Comparison of ENCODE assay signal across 1 cellular context in the genomic region with DNA sequence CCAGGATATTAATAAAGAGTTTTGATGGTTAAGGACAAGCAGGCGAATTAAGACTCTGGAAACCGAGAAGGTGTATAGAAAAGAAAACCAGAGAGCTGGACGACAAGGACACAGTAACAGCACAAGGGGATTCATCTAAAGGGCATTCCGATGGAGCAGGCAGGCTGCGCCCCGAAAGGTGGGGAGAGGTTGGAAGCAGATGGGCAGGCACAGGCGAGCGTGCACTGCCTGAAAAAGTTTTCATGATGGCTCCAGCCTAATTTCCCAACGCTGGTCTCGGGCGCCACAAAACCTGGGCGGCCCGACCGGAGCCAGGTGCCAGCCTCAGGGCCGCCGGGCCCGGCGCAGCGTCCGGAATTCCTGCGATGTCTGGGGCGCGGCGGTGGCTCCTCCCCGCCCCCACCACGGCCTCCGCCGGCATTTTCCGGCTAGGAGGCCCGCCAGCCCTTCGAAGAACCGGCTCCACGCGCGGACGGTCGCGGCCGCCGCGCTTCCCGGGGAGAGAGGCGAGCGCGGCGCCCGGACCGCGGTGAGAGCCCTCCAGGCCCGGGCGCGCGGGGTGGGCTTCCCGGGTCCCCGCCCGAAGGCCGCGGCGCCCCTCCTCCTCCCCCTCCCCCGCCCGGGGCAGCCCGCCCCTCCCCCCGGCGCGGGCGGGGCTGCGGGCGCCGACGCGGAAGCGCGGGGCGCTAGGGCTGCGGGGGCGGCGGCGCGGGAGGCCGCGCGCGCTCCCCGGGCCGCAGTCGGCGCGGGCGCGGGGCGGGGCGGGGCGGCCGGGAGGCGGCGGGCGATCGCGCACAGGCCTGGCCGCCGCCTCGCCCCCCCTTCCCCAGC.
TF ChIP-seq lines count a peak whose summit lies in the region.

No MANE protein-coding gene starts in this region.

TF ChIP-seq in HepG2, 621 proteins besides CTCF, POLR2A, EP300 and RAD21 (continued from another document and continues in another):
- TF ChIP-seq, protein P1, sequence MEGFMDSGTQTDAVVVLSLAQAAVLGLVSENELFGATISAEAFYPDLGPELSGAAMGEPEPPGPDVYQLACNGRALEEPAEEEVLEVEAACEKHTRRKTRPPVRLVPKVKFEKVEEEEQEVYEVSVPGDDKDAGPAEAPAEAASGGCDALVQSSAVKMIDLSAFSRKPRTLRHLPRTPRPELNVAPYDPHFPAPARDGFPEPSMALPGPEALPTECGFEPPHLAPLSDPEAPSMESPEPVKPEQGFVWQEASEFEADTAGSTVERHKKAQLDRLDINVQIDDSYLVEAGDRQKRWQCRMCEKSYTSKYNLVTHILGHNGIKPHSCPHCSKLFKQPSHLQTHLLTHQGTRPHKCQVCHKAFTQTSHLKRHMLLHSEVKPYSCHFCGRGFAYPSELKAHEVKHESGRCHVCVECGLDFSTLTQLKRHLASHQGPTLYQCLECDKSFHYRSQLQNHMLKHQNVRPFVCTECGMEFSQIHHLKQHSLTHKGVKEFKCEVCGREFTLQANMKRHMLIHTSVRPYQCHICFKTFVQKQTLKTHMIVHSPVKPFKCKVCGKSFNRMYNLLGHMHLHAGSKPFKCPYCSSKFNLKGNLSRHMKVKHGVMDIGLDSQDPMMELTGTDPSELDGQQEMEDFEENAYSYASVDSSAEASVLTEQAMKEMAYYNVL (CRISPR knock-in tag; IDR thresholded peaks at IDR 0.05; ENCODE audit: borderline replicate concordance) = peak; percentile 22; the same call in 1 of the 2 replicates
- no peak for TF ChIP-seq ATAD3A (CRISPR knock-in tag; IDR thresholded peaks at IDR 0.05)
- peak; percentile 61 for TF ChIP-seq CHD2 (IDR thresholded peaks at IDR 0.05; ENCODE audit: low read depth, low read length)
- TF ChIP-seq KAT7 (CRISPR knock-in tag; IDR thresholded peaks at IDR 0.05; ENCODE audit: borderline replicate concordance) = peak; percentile 69; the same call in 1 of the 2 replicates
- TF ChIP-seq JUN (CRISPR knock-in tag; IDR thresholded peaks at IDR 0.05) = no peak
- no peak for TF ChIP-seq GATA4 (IDR thresholded peaks at IDR 0.05; ENCODE audit: borderline replicate concordance, low read depth)
- TF ChIP-seq, protein P2, sequence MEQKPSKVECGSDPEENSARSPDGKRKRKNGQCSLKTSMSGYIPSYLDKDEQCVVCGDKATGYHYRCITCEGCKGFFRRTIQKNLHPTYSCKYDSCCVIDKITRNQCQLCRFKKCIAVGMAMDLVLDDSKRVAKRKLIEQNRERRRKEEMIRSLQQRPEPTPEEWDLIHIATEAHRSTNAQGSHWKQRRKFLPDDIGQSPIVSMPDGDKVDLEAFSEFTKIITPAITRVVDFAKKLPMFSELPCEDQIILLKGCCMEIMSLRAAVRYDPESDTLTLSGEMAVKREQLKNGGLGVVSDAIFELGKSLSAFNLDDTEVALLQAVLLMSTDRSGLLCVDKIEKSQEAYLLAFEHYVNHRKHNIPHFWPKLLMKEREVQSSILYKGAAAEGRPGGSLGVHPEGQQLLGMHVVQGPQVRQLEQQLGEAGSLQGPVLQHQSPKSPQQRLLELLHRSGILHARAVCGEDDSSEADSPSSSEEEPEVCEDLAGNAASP (CRISPR knock-in tag; IDR thresholded peaks at IDR 0.05; ENCODE audit: borderline replicate concordance) = no peak
- TF ChIP-seq, protein P3, sequence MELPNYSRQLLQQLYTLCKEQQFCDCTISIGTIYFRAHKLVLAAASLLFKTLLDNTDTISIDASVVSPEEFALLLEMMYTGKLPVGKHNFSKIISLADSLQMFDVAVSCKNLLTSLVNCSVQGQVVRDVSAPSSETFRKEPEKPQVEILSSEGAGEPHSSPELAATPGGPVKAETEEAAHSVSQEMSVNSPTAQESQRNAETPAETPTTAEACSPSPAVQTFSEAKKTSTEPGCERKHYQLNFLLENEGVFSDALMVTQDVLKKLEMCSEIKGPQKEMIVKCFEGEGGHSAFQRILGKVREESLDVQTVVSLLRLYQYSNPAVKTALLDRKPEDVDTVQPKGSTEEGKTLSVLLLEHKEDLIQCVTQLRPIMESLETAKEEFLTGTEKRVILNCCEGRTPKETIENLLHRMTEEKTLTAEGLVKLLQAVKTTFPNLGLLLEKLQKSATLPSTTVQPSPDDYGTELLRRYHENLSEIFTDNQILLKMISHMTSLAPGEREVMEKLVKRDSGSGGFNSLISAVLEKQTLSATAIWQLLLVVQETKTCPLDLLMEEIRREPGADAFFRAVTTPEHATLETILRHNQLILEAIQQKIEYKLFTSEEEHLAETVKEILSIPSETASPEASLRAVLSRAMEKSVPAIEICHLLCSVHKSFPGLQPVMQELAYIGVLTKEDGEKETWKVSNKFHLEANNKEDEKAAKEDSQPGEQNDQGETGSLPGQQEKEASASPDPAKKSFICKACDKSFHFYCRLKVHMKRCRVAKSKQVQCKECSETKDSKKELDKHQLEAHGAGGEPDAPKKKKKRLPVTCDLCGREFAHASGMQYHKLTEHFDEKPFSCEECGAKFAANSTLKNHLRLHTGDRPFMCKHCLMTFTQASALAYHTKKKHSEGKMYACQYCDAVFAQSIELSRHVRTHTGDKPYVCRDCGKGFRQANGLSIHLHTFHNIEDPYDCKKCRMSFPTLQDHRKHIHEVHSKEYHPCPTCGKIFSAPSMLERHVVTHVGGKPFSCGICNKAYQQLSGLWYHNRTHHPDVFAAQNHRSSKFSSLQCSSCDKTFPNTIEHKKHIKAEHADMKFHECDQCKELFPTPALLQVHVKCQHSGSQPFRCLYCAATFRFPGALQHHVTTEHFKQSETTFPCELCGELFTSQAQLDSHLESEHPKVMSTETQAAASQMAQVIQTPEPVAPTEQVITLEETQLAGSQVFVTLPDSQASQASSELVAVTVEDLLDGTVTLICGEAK (IDR thresholded peaks at IDR 0.05) = no peak
- TF ChIP-seq, protein P3 (CRISPR knock-in tag; IDR thresholded peaks at IDR 0.05) = peak; percentile 59; the same call in 1 of the 2 replicates
- no peak for TF ChIP-seq CCDC6 (CRISPR knock-in tag; IDR thresholded peaks at IDR 0.05)
- no peak for TF ChIP-seq ZNF607 (CRISPR knock-in tag; IDR thresholded peaks at IDR 0.05; ENCODE audit: borderline replicate concordance)
- TF ChIP-seq, protein P4, sequence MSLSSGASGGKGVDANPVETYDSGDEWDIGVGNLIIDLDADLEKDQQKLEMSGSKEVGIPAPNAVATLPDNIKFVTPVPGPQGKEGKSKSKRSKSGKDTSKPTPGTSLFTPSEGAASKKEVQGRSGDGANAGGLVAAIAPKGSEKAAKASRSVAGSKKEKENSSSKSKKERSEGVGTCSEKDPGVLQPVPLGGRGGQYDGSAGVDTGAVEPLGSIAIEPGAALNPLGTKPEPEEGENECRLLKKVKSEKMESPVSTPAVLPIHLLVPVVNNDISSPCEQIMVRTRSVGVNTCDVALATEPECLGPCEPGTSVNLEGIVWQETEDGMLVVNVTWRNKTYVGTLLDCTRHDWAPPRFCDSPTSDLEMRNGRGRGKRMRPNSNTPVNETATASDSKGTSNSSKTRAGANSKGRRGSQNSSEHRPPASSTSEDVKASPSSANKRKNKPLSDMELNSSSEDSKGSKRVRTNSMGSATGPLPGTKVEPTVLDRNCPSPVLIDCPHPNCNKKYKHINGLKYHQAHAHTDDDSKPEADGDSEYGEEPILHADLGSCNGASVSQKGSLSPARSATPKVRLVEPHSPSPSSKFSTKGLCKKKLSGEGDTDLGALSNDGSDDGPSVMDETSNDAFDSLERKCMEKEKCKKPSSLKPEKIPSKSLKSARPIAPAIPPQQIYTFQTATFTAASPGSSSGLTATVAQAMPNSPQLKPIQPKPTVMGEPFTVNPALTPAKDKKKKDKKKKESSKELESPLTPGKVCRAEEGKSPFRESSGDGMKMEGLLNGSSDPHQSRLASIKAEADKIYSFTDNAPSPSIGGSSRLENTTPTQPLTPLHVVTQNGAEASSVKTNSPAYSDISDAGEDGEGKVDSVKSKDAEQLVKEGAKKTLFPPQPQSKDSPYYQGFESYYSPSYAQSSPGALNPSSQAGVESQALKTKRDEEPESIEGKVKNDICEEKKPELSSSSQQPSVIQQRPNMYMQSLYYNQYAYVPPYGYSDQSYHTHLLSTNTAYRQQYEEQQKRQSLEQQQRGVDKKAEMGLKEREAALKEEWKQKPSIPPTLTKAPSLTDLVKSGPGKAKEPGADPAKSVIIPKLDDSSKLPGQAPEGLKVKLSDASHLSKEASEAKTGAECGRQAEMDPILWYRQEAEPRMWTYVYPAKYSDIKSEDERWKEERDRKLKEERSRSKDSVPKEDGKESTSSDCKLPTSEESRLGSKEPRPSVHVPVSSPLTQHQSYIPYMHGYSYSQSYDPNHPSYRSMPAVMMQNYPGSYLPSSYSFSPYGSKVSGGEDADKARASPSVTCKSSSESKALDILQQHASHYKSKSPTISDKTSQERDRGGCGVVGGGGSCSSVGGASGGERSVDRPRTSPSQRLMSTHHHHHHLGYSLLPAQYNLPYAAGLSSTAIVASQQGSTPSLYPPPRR (CRISPR knock-in tag; IDR thresholded peaks at IDR 0.05; ENCODE audit: borderline replicate concordance) = no peak
- TF ChIP-seq HNRNPL (IDR thresholded peaks at IDR 0.05; ENCODE audit: low read depth, low read length) = 0 out of 2 replicates have a peak, but pooled peaks have one; percentile 62
- TF ChIP-seq ZNF138 (CRISPR knock-in tag; IDR thresholded peaks at IDR 0.05; ENCODE audit: low read depth) = 0 out of 2 replicates have a peak, but pooled peaks have one; percentile 73
- TF ChIP-seq, protein P5, sequence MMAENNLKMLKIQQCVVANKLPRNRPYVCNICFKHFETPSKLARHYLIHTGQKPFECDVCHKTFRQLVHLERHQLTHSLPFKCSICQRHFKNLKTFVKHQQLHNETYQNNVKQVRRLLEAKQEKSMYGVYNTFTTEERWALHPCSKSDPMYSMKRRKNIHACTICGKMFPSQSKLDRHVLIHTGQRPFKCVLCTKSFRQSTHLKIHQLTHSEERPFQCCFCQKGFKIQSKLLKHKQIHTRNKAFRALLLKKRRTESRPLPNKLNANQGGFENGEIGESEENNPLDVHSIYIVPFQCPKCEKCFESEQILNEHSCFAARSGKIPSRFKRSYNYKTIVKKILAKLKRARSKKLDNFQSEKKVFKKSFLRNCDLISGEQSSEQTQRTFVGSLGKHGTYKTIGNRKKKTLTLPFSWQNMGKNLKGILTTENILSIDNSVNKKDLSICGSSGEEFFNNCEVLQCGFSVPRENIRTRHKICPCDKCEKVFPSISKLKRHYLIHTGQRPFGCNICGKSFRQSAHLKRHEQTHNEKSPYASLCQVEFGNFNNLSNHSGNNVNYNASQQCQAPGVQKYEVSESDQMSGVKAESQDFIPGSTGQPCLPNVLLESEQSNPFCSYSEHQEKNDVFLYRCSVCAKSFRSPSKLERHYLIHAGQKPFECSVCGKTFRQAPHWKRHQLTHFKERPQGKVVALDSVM (CRISPR knock-in tag; IDR thresholded peaks at IDR 0.05) = no peak
- 0 out of 2 replicates have a peak, but pooled peaks have one; percentile 19 for TF ChIP-seq HNRNPUL1 (IDR thresholded peaks at IDR 0.05; ENCODE audit: low read depth, low read length)
- no peak for TF ChIP-seq ZNF383 (CRISPR knock-in tag; IDR thresholded peaks at IDR 0.05; ENCODE audit: borderline replicate concordance)
- TF ChIP-seq NONO (IDR thresholded peaks at IDR 0.05) = no peak
- no peak for TF ChIP-seq NONO (CRISPR knock-in tag; conservative IDR thresholded peaks at IDR 0.05)
- peak; percentile 49; the same call in 1 of the 2 replicates for TF ChIP-seq ETV5 (CRISPR knock-in tag; IDR thresholded peaks at IDR 0.05; ENCODE audit: borderline replicate concordance)
- TF ChIP-seq SIX1 (CRISPR knock-in tag; IDR thresholded peaks at IDR 0.05; ENCODE audit: borderline replicate concordance) = no peak
- TF ChIP-seq, protein P6, sequence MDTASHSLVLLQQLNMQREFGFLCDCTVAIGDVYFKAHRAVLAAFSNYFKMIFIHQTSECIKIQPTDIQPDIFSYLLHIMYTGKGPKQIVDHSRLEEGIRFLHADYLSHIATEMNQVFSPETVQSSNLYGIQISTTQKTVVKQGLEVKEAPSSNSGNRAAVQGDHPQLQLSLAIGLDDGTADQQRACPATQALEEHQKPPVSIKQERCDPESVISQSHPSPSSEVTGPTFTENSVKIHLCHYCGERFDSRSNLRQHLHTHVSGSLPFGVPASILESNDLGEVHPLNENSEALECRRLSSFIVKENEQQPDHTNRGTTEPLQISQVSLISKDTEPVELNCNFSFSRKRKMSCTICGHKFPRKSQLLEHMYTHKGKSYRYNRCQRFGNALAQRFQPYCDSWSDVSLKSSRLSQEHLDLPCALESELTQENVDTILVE (CRISPR knock-in tag; IDR thresholded peaks at IDR 0.05) = 0 out of 2 replicates have a peak, but pooled peaks have one; percentile 53
- TF ChIP-seq, protein P7, sequence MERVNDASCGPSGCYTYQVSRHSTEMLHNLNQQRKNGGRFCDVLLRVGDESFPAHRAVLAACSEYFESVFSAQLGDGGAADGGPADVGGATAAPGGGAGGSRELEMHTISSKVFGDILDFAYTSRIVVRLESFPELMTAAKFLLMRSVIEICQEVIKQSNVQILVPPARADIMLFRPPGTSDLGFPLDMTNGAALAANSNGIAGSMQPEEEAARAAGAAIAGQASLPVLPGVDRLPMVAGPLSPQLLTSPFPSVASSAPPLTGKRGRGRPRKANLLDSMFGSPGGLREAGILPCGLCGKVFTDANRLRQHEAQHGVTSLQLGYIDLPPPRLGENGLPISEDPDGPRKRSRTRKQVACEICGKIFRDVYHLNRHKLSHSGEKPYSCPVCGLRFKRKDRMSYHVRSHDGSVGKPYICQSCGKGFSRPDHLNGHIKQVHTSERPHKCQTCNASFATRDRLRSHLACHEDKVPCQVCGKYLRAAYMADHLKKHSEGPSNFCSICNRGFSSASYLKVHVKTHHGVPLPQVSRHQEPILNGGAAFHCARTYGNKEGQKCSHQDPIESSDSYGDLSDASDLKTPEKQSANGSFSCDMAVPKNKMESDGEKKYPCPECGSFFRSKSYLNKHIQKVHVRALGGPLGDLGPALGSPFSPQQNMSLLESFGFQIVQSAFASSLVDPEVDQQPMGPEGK (CRISPR knock-in tag; IDR thresholded peaks at IDR 0.05) = peak; percentile 79
- TF ChIP-seq ZNF777 (CRISPR knock-in tag; IDR thresholded peaks at IDR 0.05) = peak; percentile 46; the same call in 1 of the 2 replicates
- TF ChIP-seq JUNB (CRISPR knock-in tag; IDR thresholded peaks at IDR 0.05; ENCODE audit: borderline replicate concordance) = no peak
